Comparison of ENCODE assay signal across 21 cellular contexts in genomic region chr5:93117753-93118531, GRCh38.
DNase-seq lines count a peak whose midpoint lies in the region; ATAC-seq lines count a peak whose summit lies in the region.
"Had no signal": no experiment of that assay in that cellular context is flagged by ENCODE, and none has a peak within 500 bp of the region (broad histone marks: within the 10 kb centered on the region; RNA-seq: fewer than 3 reads in every experiment).

No MANE protein-coding gene starts in this region.

- H3K9ac ChIP-seq in mesenchymal stem cell (ENCODE audit: low read length), result no peak overlapping the region

- H2BK15ac ChIP-seq in mesenchymal stem cell (ENCODE audit: low read depth, poor library complexity, severe bottlenecking), result peak overlapping the region; percentile 23

- H3K14ac ChIP-seq in mesenchymal stem cell (ENCODE audit: low read length in 2 of 2), result no peak overlapping the region

- peak overlapping the region in 1 of 2 experiments; percentile 70 for H3K18ac ChIP-seq in mesenchymal stem cell (ENCODE audit: low read depth in 1 of 2, low read length in 2 of 2)

- DNase-seq in ELR (ENCODE audit: low read depth), result peak; percentile 66
- DNase-seq in LHCN-M2 (ENCODE audit: low read depth), result peak; percentile 77
- peak; percentile 63 for DNase-seq in dermis blood vessel endothelial cell
- peak; percentile 41 for DNase-seq in mesenchymal stem cell
- DNase-seq in GOT3 (lab: John Stamatoyannopoulos, UW), result no peak
- no peak for DNase-seq in left colon
- no peak for DNase-seq in NCI-H2171 treated with DMSO at 0.1 percent for 48 hours (lab: John Stamatoyannopoulos, UW)
- no peak for DNase-seq in DMS53 (lab: John Stamatoyannopoulos, UW)
- DNase-seq: activated CD4-positive, alpha-beta T cell treated with anti-CD3 and anti-CD28 coated beads for 1 hour; activated naive CD4-positive, alpha-beta T cell treated with anti-CD3 and anti-CD28 coated beads for 36 hours; activated T-cell treated with anti-CD3 and anti-CD28 coated beads, Interleukin-2, amount 50 U/mL, for 4 hours; aorta; islet precursor cell; mesendoderm; natural killer cell; small intestine; stimulated activated CD4-positive, alpha-beta T cell treated with anti-CD3 and anti-CD28 coated beads, Interleukin-4, amount 100 ng/mL, for 4 hours; stomach; trophoblast cell had no signal

- no peaks in the 10 kb centered on the region for H3K9me3 ChIP-seq in mesenchymal stem cell (ENCODE audit: control insufficient read depth, low read length)
- H3K9me3 ChIP-seq: stomach had no signal

- H2BK5ac ChIP-seq in mesenchymal stem cell (ENCODE audit: low read depth, low read length, poor library complexity, severe bottlenecking), result no peak overlapping the region

- no peaks in the 10 kb centered on the region for H3K79me1 ChIP-seq in mesenchymal stem cell (replicated peaks; ENCODE audit: low read length, poor library complexity, severe bottlenecking)

- H3K36me3 ChIP-seq in mesenchymal stem cell (ENCODE audit: control insufficient read depth in 1 of 2, insufficient read depth in 2 of 2, low read depth in 1 of 2, low read length in 2 of 2), result no peaks in the 10 kb centered on the region
- H3K36me3 ChIP-seq: stomach had no signal

- intact Hi-C loops in left colon (cut with DNase I, micrococcal nuclease), result no loop called here

- no peak overlapping the region for H4K8ac ChIP-seq in mesenchymal stem cell (ENCODE audit: low read length)

- H4K91ac ChIP-seq in mesenchymal stem cell (ENCODE audit: low read length), result no peak overlapping the region

- no peak overlapping the region for H2AFZ ChIP-seq in mesenchymal stem cell (ENCODE audit: low read depth, low read length)
- H2AFZ ChIP-seq: hepatocyte had no signal

- no peak overlapping the region for H2AK5ac ChIP-seq in mesenchymal stem cell (ENCODE audit: low read length, severe bottlenecking)

- H3K4me3 ChIP-seq in mesenchymal stem cell (ENCODE audit: insufficient read depth in 1 of 2, low read depth in 1 of 2, low read length in 2 of 2), result no peak overlapping the region
- H3K4me3 ChIP-seq: hepatocyte, stomach had no signal

- no peaks in the 10 kb centered on the region for H3K27me3 ChIP-seq in mesenchymal stem cell (ENCODE audit: control insufficient read depth in 1 of 2, insufficient read depth in 1 of 2, low read length in 2 of 2)
- H3K27me3 ChIP-seq: hepatocyte, stomach had no signal

- H3K4me1 ChIP-seq in mesenchymal stem cell (ENCODE audit: control insufficient read depth, insufficient read depth, low read depth, low read length), result no peaks in the 10 kb centered on the region
- H3K4me1 ChIP-seq: stomach had no signal

- no peak overlapping the region for H3K23ac ChIP-seq in mesenchymal stem cell (ENCODE audit: low read length in 2 of 2)

- WGBS in mesenchymal stem cell, result 61% methylated on average over 2 of the region's 2 CpGs

- H3K4ac ChIP-seq in mesenchymal stem cell (ENCODE audit: low read depth in 1 of 2, low read length in 2 of 2), result no peak overlapping the region

- peak overlapping the region; percentile 61 for H2BK120ac ChIP-seq in mesenchymal stem cell (ENCODE audit: low read depth, low read length)

- no peak overlapping the region for H2BK12ac ChIP-seq in mesenchymal stem cell (ENCODE audit: low read length in 2 of 2)

- ATAC-seq in left colon, result no peak
- ATAC-seq: activated T-cell treated with anti-CD3 and anti-CD28 coated beads, Interleukin-2, amount 50 U/mL, for 4 hours; natural killer cell; Right ventricle myocardium inferior had no signal

- H3K4me2 ChIP-seq in mesenchymal stem cell (ENCODE audit: low read length, poor library complexity, severe bottlenecking), result no peak overlapping the region
- H3K4me2 ChIP-seq: hepatocyte had no signal

- no peak overlapping the region for H3K27ac ChIP-seq in mesenchymal stem cell (ENCODE audit: low read length, poor library complexity, severe bottlenecking)
- H3K27ac ChIP-seq: hepatocyte, stomach had no signal

Comparison
In these comparisons a context has a peak if more than half of its experiments do, and no peak if none do; other contexts are left out.
1. DNase-seq: peak in ELR (single experiment), LHCN-M2 (single experiment), dermis blood vessel endothelial cell (single experiment) and mesenchymal stem cell (single experiment); none in GOT3 (single experiment), left colon (0 of 2), NCI-H2171 treated with DMSO at 0.1 percent for 48 hours (single experiment) and DMS53 (single experiment).